Comparison of ENCODE assay signal across 15 cellular contexts in genomic region chr15:34358367-34358766, GRCh38. TPM values are rescaled to one million over a fixed set of nuclear protein-coding genes. Genes with fewer than 3 reads are reported as not detected.
DNase-seq lines count a peak whose midpoint lies in the region; ATAC-seq and TF ChIP-seq lines count a peak whose summit lies in the region.
"Had no signal": no experiment of that assay in that cellular context is flagged by ENCODE, and none has a peak within 500 bp of the region (broad histone marks: within the 10 kb centered on the region; RNA-seq: fewer than 3 reads in every experiment).

No MANE protein-coding gene starts in this region.

- BruUV-seq in Caco-2 (replicated peaks; lab: Mats Ljungman, UMichigan) = no TSS peak

- H3K27ac Mint-ChIP-seq in Caco-2 (ENCODE audit: unreplicated experiment) (peak overlapping the region; percentile 71), HFFc6 (no peak overlapping the region)
- H3K27ac Mint-ChIP-seq in naive thymus-derived CD8-positive, alpha-beta T cell = peak overlapping the region in 1 of 10 donors; percentile 81
- H3K27ac Mint-ChIP-seq: memory B cell had no signal

- no peak overlapping the region for H3K4me3 ChIP-seq in Caco-2 (ENCODE audit: low read depth, low read length)
- no peak overlapping the region for H3K4me3 ChIP-seq in astrocyte of the spinal cord (ENCODE audit: low read depth, low read length)
- H3K4me3 ChIP-seq: adrenal gland had no signal

- in situ Hi-C loops in astrocyte of the spinal cord (cut with HindIII; ENCODE audit: low sequenced_read_pairs) = no loop called here

- peaks cover 22% of the 10 kb centered on the region for H3K4me1 Mint-ChIP-seq in Caco-2 (ENCODE audit: low read depth, unreplicated experiment)
- peaks cover 6% of the 10 kb centered on the region; the same call in 1 of the 2 replicates for H3K4me1 Mint-ChIP-seq in HFFc6 (ENCODE audit: low read depth)
- H3K4me1 Mint-ChIP-seq in naive thymus-derived CD8-positive, alpha-beta T cell = peaks cover 0 to 4% (median 0%) of the 10 kb centered on the region in 4 donors

- no peak for ATAC-seq in naive thymus-derived CD8-positive, alpha-beta T cell
- ATAC-seq in GM18511 (IDR thresholded peaks at IDR 0.05; ENCODE audit: unreplicated experiment) (no peak), HG02759 (IDR thresholded peaks at IDR 0.05; ENCODE audit: unreplicated experiment) (no peak)

- H3K36me3 ChIP-seq in Caco-2 (ENCODE audit: control insufficient read depth, insufficient read depth, low read length) = 0 out of 2 replicates have a peak, but pooled peaks cover 2% of the 10 kb centered on the region

- no peaks in the 10 kb centered on the region for H3K9me3 Mint-ChIP-seq in Caco-2 (ENCODE audit: unreplicated experiment)
- no peaks in the 10 kb centered on the region for H3K9me3 Mint-ChIP-seq in HFFc6
- H3K9me3 Mint-ChIP-seq in naive thymus-derived CD8-positive, alpha-beta T cell = no peaks in the 10 kb centered on the region
- H3K9me3 Mint-ChIP-seq: memory B cell had no signal

- no peaks in the 10 kb centered on the region for H3K27me3 ChIP-seq in Caco-2 (replicated peaks; ENCODE audit: control insufficient read depth, insufficient read depth, low read length)
- H3K27me3 ChIP-seq: adrenal gland had no signal

- CTCF ChIA-PET in Caco-2 (lab: Charles Lee) = interaction anchor here (0.8 to 1.5 kb wide), 2 partner anchors 9 to 20 kb away, joined by 3 to 14 read pairs; partner anchors contain the start of genes LPCAT4 and SLC12A6

- no peaks in the 10 kb centered on the region for H3K9me3 ChIP-seq in Caco-2
- H3K9me3 ChIP-seq: adrenal gland had no signal

- no peaks in the 10 kb centered on the region for H3K27me3 Mint-ChIP-seq in Caco-2 (ENCODE audit: insufficient read depth, unreplicated experiment)
- no peaks in the 10 kb centered on the region for H3K27me3 Mint-ChIP-seq in HFFc6 (ENCODE audit: insufficient read depth)
- H3K27me3 Mint-ChIP-seq in naive thymus-derived CD8-positive, alpha-beta T cell = no peaks in the 10 kb centered on the region
- H3K27me3 Mint-ChIP-seq: memory B cell had no signal

- POLR2A ChIA-PET in Caco-2 (lab: Charles Lee) = interaction anchor here (0.7 kb wide), 1 partner anchor 9 kb away, joined by 3 read pairs; the partner anchor contains the start of gene LPCAT4
- POLR2A ChIA-PET in naive thymus-derived CD8-positive, alpha-beta T cell (lab: Charles Lee) = no interaction called here

- intact Hi-C loops in Caco-2 (cut with micrococcal nuclease; ENCODE audit: unreplicated experiment) (no loop called here), cardiac septum (cut with DNase I) (no loop called here)

- H3K4me1 ChIP-seq in Caco-2 = peaks cover 14% of the 10 kb centered on the region
- H3K4me1 ChIP-seq: adrenal gland had no signal

- H3K4me3 Mint-ChIP-seq in Caco-2 (ENCODE audit: unreplicated experiment) = no peak overlapping the region
- no peak overlapping the region for H3K4me3 Mint-ChIP-seq in HFFc6
- H3K4me3 Mint-ChIP-seq in naive thymus-derived CD8-positive, alpha-beta T cell = peak overlapping the region in 1 of 10 donors; percentile 51
- H3K4me3 Mint-ChIP-seq: memory B cell had no signal

- peak in 1 of 2 experiments; percentile 37 for TF ChIP-seq CTCF in Caco-2 (IDR thresholded peaks at IDR 0.05; ENCODE audit: insufficient read depth in 1 of 2, low read depth in 1 of 2, low read length in 1 of 2, severe bottlenecking in 1 of 2, unreplicated experiment in 1 of 2)
- TF ChIP-seq CTCF in HFFc6 (IDR thresholded peaks at IDR 0.05) = peak; percentile 48
- TF ChIP-seq CTCF in astrocyte of the spinal cord (IDR thresholded peaks at IDR 0.05; ENCODE audit: low read depth, low read length) = peak; percentile 30

- H3K36me3 Mint-ChIP-seq in Caco-2 (ENCODE audit: insufficient read depth, unreplicated experiment) (peaks cover 30% of the 10 kb centered on the region), HFFc6 (ENCODE audit: low read depth) (peaks cover 14% of the 10 kb centered on the region)
- H3K36me3 Mint-ChIP-seq in naive thymus-derived CD8-positive, alpha-beta T cell = peaks cover 0 to 64% (median 0%) of the 10 kb centered on the region in 3 donors

- DNase-seq in Caco-2 = no peak
- DNase-seq in HFFc6 = peak; percentile 15
- no peak for DNase-seq in astrocyte of the spinal cord (ENCODE audit: low read depth, low spot score)
- DNase-seq in iris pigment epithelial cell (ENCODE audit: low read depth) = peak; percentile 21
- no peak for DNase-seq in naive thymus-derived CD8-positive, alpha-beta T cell
- DNase-seq in cardiac septum (ENCODE audit: low spot score) = no peak
- DNase-seq: activated CD4-positive, CD25-positive, alpha-beta regulatory T cell; activated T-cell treated with anti-CD3 and anti-CD28 coated beads, Interleukin-2, amount 50 U/mL, for 1 hour; hippocampal formation; Right ventricle myocardium superior; stimulated activated CD4-positive, alpha-beta T cell treated with anti-CD3 and anti-CD28 coated beads, Interleukin-2, amount 100 ng/mL, for 48 hours had no signal

RNA-seq across cellular contexts. Expression of gene LPCAT4, which starts 8.6 kb away (rescaled TPM):
- 35.3 and 37.9 TPM in 2 replicates for total RNA-seq in Caco-2 (2022)
- total RNA-seq in HFFc6 (2021; fragmentation: NEBNext Ultra II Directional; extraction: Animal tissue kit (Norgen Biotek cat#: 25700)) = 10 to 100 TPM; 26.7 to 42.6 (median 30.8) TPM
- 10 to 100 TPM; 63.9 to 66.3 TPM for total RNA-seq in naive thymus-derived CD8-positive, alpha-beta T cell
- 10 to 100 TPM in 1 of 3 donors, 1 to 10 TPM in 2; 5.3 to 10.4 (median 8.2) TPM for polyA plus RNA-seq in naive thymus-derived CD8-positive, alpha-beta T cell
- 34.3 TPM for total RNA-seq in cardiac septum

RNA-seq across cellular contexts. Expression of gene NUTM1, which starts 15.3 kb away (rescaled TPM):
- total RNA-seq in Caco-2 (2022) = not detected in 2 replicates
- total RNA-seq in HFFc6 (2021; fragmentation: NEBNext Ultra II Directional; extraction: Animal tissue kit (Norgen Biotek cat#: 25700)) = not detected
- not detected for total RNA-seq in naive thymus-derived CD8-positive, alpha-beta T cell
- polyA plus RNA-seq in naive thymus-derived CD8-positive, alpha-beta T cell = not detected
- total RNA-seq in cardiac septum = not detected
- total RNA-seq: adrenal gland, Right ventricle myocardium superior had no signal

RNA-seq across cellular contexts. Expression of gene NOP10, which starts 15.4 kb away (rescaled TPM):
- total RNA-seq in Caco-2 (2022) = 171 and 175 TPM in 2 replicates
- total RNA-seq in HFFc6 (2021; fragmentation: NEBNext Ultra II Directional; extraction: Animal tissue kit (Norgen Biotek cat#: 25700)) = 100 to 1,000 TPM; 183 to 226 (median 200) TPM
- total RNA-seq in naive thymus-derived CD8-positive, alpha-beta T cell = 10 to 100 TPM; 61.7 to 64.4 TPM
- 100 to 1,000 TPM; 239 to 320 (median 257) TPM for polyA plus RNA-seq in naive thymus-derived CD8-positive, alpha-beta T cell
- total RNA-seq in cardiac septum = 96.9 TPM

RNA-seq across cellular contexts. Expression of gene SLC12A6, which starts 20.8 kb away (rescaled TPM):
- total RNA-seq in Caco-2 (2022) (8.9 and 12.6 TPM in 2 replicates), cardiac septum (18.2 TPM)
- total RNA-seq in HFFc6 (2021; fragmentation: NEBNext Ultra II Directional; extraction: Animal tissue kit (Norgen Biotek cat#: 25700)) = 10 to 100 TPM in 1 of 6 experiments, 1 to 10 TPM in 5; 6.5 to 10.7 (median 8.3) TPM
- 100 to 1,000 TPM; 130 to 138 TPM for total RNA-seq in naive thymus-derived CD8-positive, alpha-beta T cell
- 10 to 100 TPM in 1 of 3 donors, 1 to 10 TPM in 2; 4.0 to 13.3 (median 7.3) TPM for polyA plus RNA-seq in naive thymus-derived CD8-positive, alpha-beta T cell

Comparison
In these comparisons a context has a peak if more than half of its experiments do, and no peak if none do; other contexts are left out.
1. DNase-seq: peak in HFFc6 (single experiment) and iris pigment epithelial cell (single experiment); none in Caco-2 (0 of 2), astrocyte of the spinal cord (single experiment), naive thymus-derived CD8-positive, alpha-beta T cell (0 of 10) and cardiac septum (single experiment).